In the genomic region with DNA sequence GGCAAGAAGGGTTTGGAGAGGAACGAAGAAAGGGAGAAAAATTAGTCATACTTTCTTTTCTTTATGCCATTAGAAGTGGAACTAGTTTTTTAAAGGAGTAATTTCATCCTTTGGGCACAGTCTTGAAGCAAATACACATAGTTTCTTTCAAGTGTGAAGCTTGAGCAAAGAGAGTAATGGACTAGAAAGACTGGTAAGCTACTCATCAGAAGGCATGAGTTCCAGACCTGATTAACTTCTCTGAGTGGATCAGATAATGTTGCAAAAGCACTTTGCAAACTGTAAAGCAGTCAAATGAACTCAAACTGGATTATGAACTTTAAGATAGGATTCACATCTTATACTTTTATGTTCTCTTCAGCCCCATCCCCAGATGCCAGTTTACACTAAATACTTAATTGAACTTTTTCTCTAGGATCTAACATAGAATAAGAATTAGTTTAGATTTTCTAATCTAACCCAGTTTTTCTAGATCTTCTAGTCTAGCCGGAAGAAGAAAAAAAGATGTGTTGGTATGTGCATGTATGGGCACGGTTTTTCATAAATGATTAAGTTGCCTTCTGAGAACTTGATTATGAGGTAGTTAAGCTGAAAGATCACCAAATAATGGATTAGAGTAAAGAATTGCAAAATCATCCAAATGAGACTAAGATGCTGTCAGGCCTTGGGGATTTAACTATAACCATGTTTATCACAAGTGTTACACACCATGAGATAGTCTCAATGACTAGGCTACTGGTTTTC, we compare ENCODE assay signal across 15 cellular contexts. TPM values are rescaled to one million over a fixed set of nuclear protein-coding genes. Genes with fewer than 3 reads are reported as not detected.
DNase-seq lines count a peak whose midpoint lies in the region; ATAC-seq, FAIRE-seq and TF ChIP-seq lines count a peak whose summit lies in the region.
"Had no signal": no experiment of that assay in that cellular context is flagged by ENCODE, and none has a peak within 500 bp of the region (broad histone marks: within the 10 kb centered on the region; RNA-seq: fewer than 3 reads in every experiment).

No MANE protein-coding gene starts in this region.

- peaks cover 55% of the 10 kb centered on the region for H3K4me1 Mint-ChIP-seq in activated CD4-positive, alpha-beta T cell treated with anti-CD3 and anti-CD28 coated beads, Interleukin-2, amount 10 ng/mL, durations not matched to agents 24 days and 14 days

- H3F3A ChIP-seq in SU-DHL-6 (ENCODE audit: insufficient read depth) = peaks cover 22% of the 10 kb centered on the region

- H3K4me3 ChIP-seq in NB4 (ENCODE audit: low read depth, low read length) (peak overlapping the region; percentile 93), SU-DHL-6 (ENCODE audit: insufficient read depth, low read length, poor library complexity, severe bottlenecking) (no peak overlapping the region), esophagus squamous epithelium (no peak overlapping the region), gastrocnemius medialis (no peak overlapping the region)
- H3K4me3 ChIP-seq: MG63 had no signal

- no peak for DNase-seq in activated CD4-positive, alpha-beta T cell treated with anti-CD3 and anti-CD28 coated beads, Interleukin-2, amount 10 ng/mL, durations not matched to agents 24 days and 14 days
- no peak for DNase-seq in activated CD4-positive, alpha-beta T cell treated with anti-CD3 and anti-CD28 coated beads, Interleukin-2, amount 50 U/mL, for 4 hours
- DNase-seq in NB4 (ENCODE audit: low read depth) (no peak), esophagus squamous epithelium (lab: John Stamatoyannopoulos, UW) (no peak), GM12891 (ENCODE audit: insufficient read length, low spot score) (no peak), gastrocnemius medialis (no peak), RCC 7860 (ENCODE audit: low spot score) (no peak)
- DNase-seq: DMS 273 treated with DMSO at 0.1 percent for 48 hours, MG63, NCI-H1105 treated with DMSO at 0.1 percent for 48 hours, NCI-H187 had no signal

- H3K27ac Mint-ChIP-seq in activated CD4-positive, alpha-beta T cell treated with anti-CD3 and anti-CD28 coated beads, Interleukin-2, amount 10 ng/mL, durations not matched to agents 24 days and 14 days = peak overlapping the region; percentile 42

- in situ Hi-C loops in gastrocnemius medialis (cut with MboI; ENCODE audit: low sequenced_read_pairs in 4 of 4) = loop anchor here (10.0 to 25.0 kb wide), 5 partner anchors 171 to 351 kb away; partner anchors contain the start of genes ANKRD42 (in 2 of the 4) and RAB30 (in 1 of the 4)

- H3K27me3 ChIP-seq in SU-DHL-6 (ENCODE audit: low read length) (no peaks in the 10 kb centered on the region), esophagus squamous epithelium (no peaks in the 10 kb centered on the region), gastrocnemius medialis (no peaks in the 10 kb centered on the region)
- H3K27me3 ChIP-seq: BLaER1 treated with 17β-estradiol and CSF1 and Interleukin-3, amounts not matched to agents 10 nM and 100 nM; MG63 had no signal

- no peaks in the 10 kb centered on the region for H3K9me2 ChIP-seq in SU-DHL-6 (replicated peaks; ENCODE audit: insufficient read depth, low read length)

- no peaks in the 10 kb centered on the region for H3K36me3 Mint-ChIP-seq in activated CD4-positive, alpha-beta T cell treated with anti-CD3 and anti-CD28 coated beads, Interleukin-2, amount 10 ng/mL, durations not matched to agents 24 days and 14 days (ENCODE audit: low read depth)

- peak overlapping the region; percentile 64; the same call in 1 of the 2 replicates for H3K9ac ChIP-seq in SU-DHL-6 (ENCODE audit: low read length)
- H3K9ac ChIP-seq: KMS-11 had no signal

- H3K36me3 ChIP-seq in SU-DHL-6 (ENCODE audit: low read length) (no peaks in the 10 kb centered on the region), esophagus squamous epithelium (no peaks in the 10 kb centered on the region), gastrocnemius medialis (no peaks in the 10 kb centered on the region)
- H3K36me3 ChIP-seq: BLaER1 treated with 17β-estradiol and CSF1 and Interleukin-3, amounts not matched to agents 10 nM and 100 nM; MG63 had no signal

- FAIRE-seq in GM12891 (lab: Jason Lieb, UNC) = no peak
- no peak for FAIRE-seq in RCC 7860 (lab: Jason Lieb, UNC)
- FAIRE-seq: H54 had no signal

- no peaks in the 10 kb centered on the region for H3K27me3 Mint-ChIP-seq in activated CD4-positive, alpha-beta T cell treated with anti-CD3 and anti-CD28 coated beads, Interleukin-2, amount 10 ng/mL, durations not matched to agents 24 days and 14 days

- TF ChIP-seq CTCF in NB4 (IDR thresholded peaks at IDR 0.05; ENCODE audit: low read depth, low read length) (no peak), SU-DHL-6 (IDR thresholded peaks at IDR 0.05; ENCODE audit: insufficient read depth, low read length, poor library complexity, severe bottlenecking) (no peak), esophagus squamous epithelium (IDR thresholded peaks at IDR 0.05) (no peak), gastrocnemius medialis (IDR thresholded peaks at IDR 0.05 in 4 of 5, conservative IDR thresholded peaks at IDR 0.05 in 1 of 5) (no peak)

- intact Hi-C loops in activated CD4-positive, alpha-beta T cell treated with anti-CD3 and anti-CD28 coated beads, Interleukin-2, amount 10 ng/mL, durations not matched to agents 24 days and 14 days (cut with micrococcal nuclease) = loop anchor here (5.0 kb wide), 1 partner anchor 73 kb away; no protein-coding TSS in a partner anchor
- intact Hi-C loops in esophagus squamous epithelium (cut with DNase I) = loop anchor here (10.0 kb wide), 2 partner anchors 261 to 371 kb away; no protein-coding TSS in a partner anchor
- intact Hi-C loops in gastrocnemius medialis (cut with DNase I; ENCODE audit: low total_unique reads) = loop anchor here (5.0 to 10.0 kb wide), 2 partner anchors 93 to 171 kb away; partner anchors contain the start of gene RAB30

- H3K4me1 ChIP-seq in esophagus squamous epithelium (peaks cover 14 to 63% (median 15%) of the 10 kb centered on the region in 3 donors), gastrocnemius medialis (peaks cover 14 to 16% of the 10 kb centered on the region in 2 donors)

- no peaks in the 10 kb centered on the region for H3K9me3 Mint-ChIP-seq in activated CD4-positive, alpha-beta T cell treated with anti-CD3 and anti-CD28 coated beads, Interleukin-2, amount 10 ng/mL, durations not matched to agents 24 days and 14 days

- H2AFZ ChIP-seq in SU-DHL-6 (ENCODE audit: low read depth, low read length, severe bottlenecking) = no peak overlapping the region

- H3K79me2 ChIP-seq in SU-DHL-6 (ENCODE audit: insufficient read depth, low read length) = peaks cover 73% of the 10 kb centered on the region

- H3K27ac ChIP-seq in SU-DHL-6 (ENCODE audit: low read depth, low read length) = peak overlapping the region; percentile 25; the same call in 1 of the 2 replicates
- H3K27ac ChIP-seq in esophagus squamous epithelium = peak overlapping the region in 3 of 4 donors; percentile 46 to 97 (median 67)
- no peak overlapping the region for H3K27ac ChIP-seq in gastrocnemius medialis
- H3K27ac ChIP-seq: BLaER1 treated with 17β-estradiol and CSF1 and Interleukin-3, amounts not matched to agents 10 nM and 100 nM; KMS-11 had no signal

- H3K4me2 ChIP-seq in SU-DHL-6 (ENCODE audit: low read depth, low read length, poor library complexity, severe bottlenecking) = peak overlapping the region; percentile 91

- no peak for ATAC-seq in gastrocnemius medialis

- 39 to 50% methylated on average over 3 of the region's 3 CpGs for WGBS in esophagus squamous epithelium, 2 donors

- H3K9me3 ChIP-seq in SU-DHL-6 (ENCODE audit: insufficient read depth, low read length) (no peaks in the 10 kb centered on the region), esophagus squamous epithelium (no peaks in the 10 kb centered on the region), gastrocnemius medialis (no peaks in the 10 kb centered on the region)
- H3K9me3 ChIP-seq: BLaER1 treated with 17β-estradiol and CSF1 and Interleukin-3, amounts not matched to agents 10 nM and 100 nM; MG63 had no signal

- H3K4me3 Mint-ChIP-seq in activated CD4-positive, alpha-beta T cell treated with anti-CD3 and anti-CD28 coated beads, Interleukin-2, amount 10 ng/mL, durations not matched to agents 24 days and 14 days = peak overlapping the region; percentile 92

- 0 out of 2 replicates have a peak, but pooled peaks cover 3% of the 10 kb centered on the region for H4K20me1 ChIP-seq in SU-DHL-6 (ENCODE audit: low read depth, low read length)

- TF ChIP-seq POLR2A in NB4 (IDR thresholded peaks at IDR 0.05; ENCODE audit: extremely low read depth, insufficient read length) = no peak
- TF ChIP-seq POLR2A in esophagus squamous epithelium (IDR thresholded peaks at IDR 0.05) = no peak
- no peak for TF ChIP-seq POLR2A in GM12891 (IDR thresholded peaks at IDR 0.05; ENCODE audit: low read depth, low read length)
- TF ChIP-seq POLR2A in gastrocnemius medialis (IDR thresholded peaks at IDR 0.05) = no peak

TF ChIP-seq in GM12891, 5 proteins besides CTCF, POLR2A, EP300 and RAD21:
- no peak for TF ChIP-seq POLR2AphosphoS5 (IDR thresholded peaks at IDR 0.05; ENCODE audit: low read depth, low read length)
- TF ChIP-seq TAF1 (IDR thresholded peaks at IDR 0.05; ENCODE audit: low read depth, low read length) = no peak
- TF ChIP-seq PAX5 (IDR thresholded peaks at IDR 0.05; ENCODE audit: insufficient read depth, low read length, severe bottlenecking) = no peak
- TF ChIP-seq POU2F2 (IDR thresholded peaks at IDR 0.05; ENCODE audit: low read depth, low read length) = no peak
- TF ChIP-seq SPI1 (IDR thresholded peaks at IDR 0.05; ENCODE audit: low read depth, low read length) = no peak
TF ChIP-seq in GM12891: peak in this region for 0.

RNA-seq across cellular contexts. Expression of gene DDIAS, which starts 2.5 kb away (rescaled TPM):
- 25.2 and 26.9 TPM in 2 replicates for total RNA-seq in activated CD4-positive, alpha-beta T cell treated with anti-CD3 and anti-CD28 coated beads, Interleukin-2, amount 10 ng/mL, durations not matched to agents 24 days and 14 days
- total RNA-seq in esophagus squamous epithelium (10 to 100 TPM in 1 of 4 donors, 1 to 10 TPM in 3; 2.8 to 10.9 (median 5.1) TPM), gastrocnemius medialis (1 to 10 TPM in 3 of 4 donors, under 1 TPM in 1; 0.67 to 2.1 (median 1.1) TPM)
- 2.9 TPM for polyA plus RNA-seq in GM12891 (2012; ENCODE audit: low read depth, missing spikeins)

RNA-seq across cellular contexts. Expression of gene PRCP, which starts 3.8 kb away (rescaled TPM):
- total RNA-seq in activated CD4-positive, alpha-beta T cell treated with anti-CD3 and anti-CD28 coated beads, Interleukin-2, amount 10 ng/mL, durations not matched to agents 24 days and 14 days = 20.6 and 22.6 TPM in 2 replicates
- total RNA-seq in esophagus squamous epithelium (10 to 100 TPM; 39.6 to 82.4 (median 50.3) TPM), gastrocnemius medialis (10 to 100 TPM in 2 of 4 donors, 1 to 10 TPM in 2; 7.1 to 17.8 (median 9.5) TPM)
- 17.2 TPM for polyA plus RNA-seq in GM12891 (2012; ENCODE audit: low read depth, missing spikeins)

Comparison
In these comparisons a context has a peak if more than half of its experiments do, and no peak if none do; other contexts are left out.
1. H3K27ac ChIP-seq: peak in SU-DHL-6 (single experiment) and esophagus squamous epithelium (3 of 4); none in gastrocnemius medialis (0 of 4).